8 cellular contexts compared by ENCODE assay signal in genomic region chr10:588246-589165, GRCh38.
DNase-seq lines count a peak whose midpoint lies in the region; ATAC-seq and TF ChIP-seq lines count a peak whose summit lies in the region.
"Had no signal": no experiment of that assay in that cellular context is flagged by ENCODE, and none has a peak within 500 bp of the region (broad histone marks: within the 10 kb centered on the region; RNA-seq: fewer than 3 reads in every experiment).

No MANE protein-coding gene starts in this region.

- 78 to 81% methylated on average over 18 to 27 of the region's 27 CpGs for WGBS in upper lobe of left lung, 2 donors

- no TSS peak for BruUV-seq in Panc1 (replicated peaks; lab: Mats Ljungman, UMichigan)

- TF ChIP-seq POLR2A in upper lobe of left lung (IDR thresholded peaks at IDR 0.05): no peak

- H3K4me1 ChIP-seq in Panc1 (ENCODE audit: control insufficient read depth, insufficient read depth, low read length) (no peaks in the 10 kb centered on the region), left lung (no peaks in the 10 kb centered on the region), upper lobe of left lung (no peaks in the 10 kb centered on the region)

- H3K36me3 ChIP-seq in Panc1 (ENCODE audit: control insufficient read depth, insufficient read depth, low read length): no peaks in the 10 kb centered on the region
- no peaks in the 10 kb centered on the region for H3K36me3 ChIP-seq in left lung
- H3K36me3 ChIP-seq in upper lobe of left lung: no peaks in the 10 kb centered on the region

- no peak for TF ChIP-seq CTCF in Panc1 (IDR thresholded peaks at IDR 0.05)
- peak; percentile 19 for TF ChIP-seq CTCF in epithelial cell of esophagus (IDR thresholded peaks at IDR 0.05; ENCODE audit: insufficient read depth, low read depth, low read length, missing control alignments)
- no peak for TF ChIP-seq CTCF in left lung (IDR thresholded peaks at IDR 0.05)
- no peak for TF ChIP-seq CTCF in upper lobe of left lung (IDR thresholded peaks at IDR 0.05)

- peak; percentile 63 for ATAC-seq in Panc1
- peak; percentile 42 for ATAC-seq in left lung
- ATAC-seq in upper lobe of left lung (ENCODE audit: low FRiP score in 2 of 2): peak; percentile 42 to 58
- no peak for ATAC-seq in GM18519 (IDR thresholded peaks at IDR 0.05; ENCODE audit: low FRiP score, unreplicated experiment)

- no peaks in the 10 kb centered on the region for H3K9me3 ChIP-seq in Panc1 (ENCODE audit: control insufficient read depth, insufficient read depth, low read depth, low read length)
- no peaks in the 10 kb centered on the region for H3K9me3 ChIP-seq in left lung
- no peaks in the 10 kb centered on the region for H3K9me3 ChIP-seq in upper lobe of left lung

- intact Hi-C loops in Panc1 (cut with micrococcal nuclease; ENCODE audit: unreplicated experiment): no loop called here
- intact Hi-C loops in left lung (cut with DNase I): no loop called here

- no peak overlapping the region for H3K4me3 ChIP-seq in Panc1 (ENCODE audit: low read depth in 2 of 2, low read length in 2 of 2)
- no peak overlapping the region for H3K4me3 ChIP-seq in epithelial cell of esophagus (ENCODE audit: low read length)
- no peak overlapping the region for H3K4me3 ChIP-seq in left lung
- no peak overlapping the region for H3K4me3 ChIP-seq in upper lobe of left lung

- CTCF ChIA-PET in Panc1 (lab: Charles Lee): no interaction called here

- DNase-seq in Panc1 (ENCODE audit: low read depth, low spot score) (no peak), epithelial cell of esophagus (ENCODE audit: low read depth) (no peak), left lung (no peak), upper lobe of left lung (peak in 1 of 2 donors; percentile 70), COLO829 (ENCODE audit: low spot score) (no peak), NCI-H2227 treated with DMSO at 0.1 percent for 48 hours (lab: John Stamatoyannopoulos, UW) (no peak)
- DNase-seq: NCI-H446 had no signal

- POLR2A ChIA-PET in Panc1 (lab: Charles Lee): no interaction called here

- H3K27ac ChIP-seq in Panc1 (ENCODE audit: low read length): no peak overlapping the region
- no peak overlapping the region for H3K27ac ChIP-seq in left lung
- no peak overlapping the region for H3K27ac ChIP-seq in upper lobe of left lung

- TF ChIP-seq EP300 in upper lobe of left lung (IDR thresholded peaks at IDR 0.05): no peak

- in situ Hi-C loops in Panc1 (cut with HindIII; ENCODE audit: low pct_unique_long_range_greater_than_20kb, low sequenced_read_pairs): no loop called here

- H3K27me3 ChIP-seq in Panc1 (ENCODE audit: control insufficient read depth, insufficient read depth, low read length) (no peaks in the 10 kb centered on the region), left lung (no peaks in the 10 kb centered on the region), upper lobe of left lung (no peaks in the 10 kb centered on the region)
